8 cellular contexts compared by ENCODE assay signal in the genomic region with DNA sequence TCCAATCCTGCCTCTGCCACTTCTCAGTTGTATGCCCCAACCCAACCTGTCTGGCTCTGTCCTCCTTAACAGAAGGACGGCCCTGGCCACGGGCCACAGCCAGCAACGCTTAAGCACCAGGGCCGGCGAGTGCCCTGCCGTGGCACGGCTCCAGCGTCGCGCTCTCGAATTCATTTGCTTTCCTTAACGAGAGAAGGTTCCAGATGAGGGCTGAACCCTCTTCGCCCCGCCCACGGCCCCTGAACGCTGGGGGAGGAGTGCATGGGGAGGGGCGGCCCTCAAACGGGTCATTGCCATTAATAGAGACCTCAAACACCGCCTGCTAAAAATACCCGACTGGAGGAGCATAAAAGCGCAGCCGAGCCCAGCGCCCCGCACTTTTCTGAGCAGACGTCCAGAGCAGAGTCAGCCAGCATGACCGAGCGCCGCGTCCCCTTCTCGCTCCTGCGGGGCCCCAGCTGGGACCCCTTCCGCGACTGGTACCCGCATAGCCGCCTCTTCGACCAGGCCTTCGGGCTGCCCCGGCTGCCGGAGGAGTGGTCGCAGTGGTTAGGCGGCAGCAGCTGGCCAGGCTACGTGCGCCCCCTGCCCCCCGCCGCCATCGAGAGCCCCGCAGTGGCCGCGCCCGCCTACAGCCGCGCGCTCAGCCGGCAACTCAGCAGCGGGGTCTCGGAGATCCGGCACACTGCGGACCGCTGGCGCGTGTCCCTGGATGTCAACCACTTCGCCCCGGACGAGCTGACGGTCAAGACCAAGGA. TPM values are rescaled to one million over a fixed set of nuclear protein-coding genes. Genes with fewer than 3 reads are reported as not detected.
A peak's percentile ranks its signal among the peaks of the same experiment; 100 is the strongest.
DNase-seq lines count a peak whose midpoint lies in the region; ATAC-seq and TF ChIP-seq lines count a peak whose summit lies in the region.

HSPB1 (plus strand) TSS at position 375 of the 758 bp plus-strand sequence; CDS start at position 415, 40 bp downstream.

- H3K9me2 ChIP-seq in Loucy (replicated peaks; ENCODE audit: low read depth, low read length) (no peaks in the 10 kb centered on the region), neural cell (ENCODE audit: insufficient read depth, low read length) (no peaks in the 10 kb centered on the region)

- H2AFZ ChIP-seq in Loucy (ENCODE audit: low read length) = peak within 1 kb of the TSS; percentile 92
- H2AFZ ChIP-seq in neural cell (ENCODE audit: low read depth, low read length) = peak within 1 kb of the TSS; percentile 21

- H3K36me3 ChIP-seq in Caco-2 (ENCODE audit: control insufficient read depth, insufficient read depth, low read length) (no peaks in the 10 kb centered on the region), Loucy (ENCODE audit: insufficient read depth, low read length) (no peaks in the 10 kb centered on the region), neural cell (ENCODE audit: insufficient read depth, low read length) (no peaks in the 10 kb centered on the region), tibial nerve (peaks cover 0 to 12% (median 0%) of the 10 kb centered on the region in 3 donors)

- no peak for TF ChIP-seq CTCF in Caco-2 (IDR thresholded peaks at IDR 0.05; ENCODE audit: insufficient read depth in 1 of 2, low read depth in 1 of 2, low read length in 1 of 2, severe bottlenecking in 1 of 2, unreplicated experiment in 1 of 2)
- no peak for TF ChIP-seq CTCF in Loucy (conservative IDR thresholded peaks at IDR 0.05; ENCODE audit: low read length)
- TF ChIP-seq CTCF in neural cell (IDR thresholded peaks at IDR 0.05; ENCODE audit: poor library complexity, severe bottlenecking) = no peak
- TF ChIP-seq CTCF in tibial nerve (IDR thresholded peaks at IDR 0.05) = peak in 2 of 5 experiments; percentile 20 to 43

- peak; percentile 62 to 95 for TF ChIP-seq POLR2A in tibial nerve (IDR thresholded peaks at IDR 0.05)

- CTCF ChIA-PET in Caco-2 (lab: Charles Lee) = interaction anchor here (1.4 to 2.2 kb wide), 2 partner anchors 10 to 11 kb away, joined by 5 to 13 read pairs; no protein-coding TSS in a partner anchor
- CTCF ChIA-PET in activated naive CD4-positive, alpha-beta T cell treated with anti-CD3 and anti-CD28 coated beads for 36 hours (lab: Charles Lee) = interaction anchor here (0.7 to 4.7 kb wide), 5 partner anchors 9 to 15 kb away, joined by 3 to 21 read pairs (median 4); no protein-coding TSS in a partner anchor

- H3K9ac ChIP-seq in Loucy (ENCODE audit: low read depth, low read length, poor library complexity, severe bottlenecking) (peak within 1 kb of the TSS; percentile 86), neural cell (ENCODE audit: low read length) (peak within 1 kb of the TSS; percentile 32)

- POLR2A ChIA-PET in Caco-2 (lab: Charles Lee) = no interaction called here

- peak; percentile 12 for TF ChIP-seq RAD21 in neural cell (conservative IDR thresholded peaks at IDR 0.05)

- TF ChIP-seq EP300 in neural cell (conservative IDR thresholded peaks at IDR 0.05; ENCODE audit: poor library complexity, severe bottlenecking) (no peak), tibial nerve (IDR thresholded peaks at IDR 0.05) (peak; percentile 87 to 98)

- WGBS in tibial nerve, 2 donors = 0 to 1% methylated on average over 17 to 47 of the region's 65 CpGs

- peak within 1 kb of the TSS; percentile 77 for H3K27ac Mint-ChIP-seq in Caco-2 (ENCODE audit: unreplicated experiment)
- H3K27ac Mint-ChIP-seq in activated naive CD4-positive, alpha-beta T cell treated with anti-CD3 and anti-CD28 coated beads for 36 hours = peak within 1 kb of the TSS; percentile 86

- H3K4me2 ChIP-seq in Loucy (ENCODE audit: low read depth, low read length, poor library complexity, severe bottlenecking) = peak within 1 kb of the TSS; percentile 81
- H3K4me2 ChIP-seq in neural cell (ENCODE audit: low read length) = peak within 1 kb of the TSS; percentile 48

- H3K27me3 Mint-ChIP-seq in Caco-2 (ENCODE audit: insufficient read depth, unreplicated experiment) = no peaks in the 10 kb centered on the region
- peaks cover 6% of the 10 kb centered on the region for H3K27me3 Mint-ChIP-seq in activated naive CD4-positive, alpha-beta T cell treated with anti-CD3 and anti-CD28 coated beads for 36 hours (ENCODE audit: low read depth)

- H3K36me3 Mint-ChIP-seq in Caco-2 (ENCODE audit: insufficient read depth, unreplicated experiment) = peaks cover 7% of the 10 kb centered on the region
- no peaks in the 10 kb centered on the region for H3K36me3 Mint-ChIP-seq in activated naive CD4-positive, alpha-beta T cell treated with anti-CD3 and anti-CD28 coated beads for 36 hours (ENCODE audit: low read depth)

- TSS peak; percentile 90 for BruUV-seq in Caco-2 (replicated peaks; lab: Mats Ljungman, UMichigan)

- H3K27ac ChIP-seq in neural cell (ENCODE audit: low read length) (no peak within 1 kb of the TSS), tibial nerve (peak within 1 kb of the TSS; percentile 97 to 100 (median 98))

- H3K9me3 ChIP-seq in Caco-2 (no peaks in the 10 kb centered on the region), Loucy (ENCODE audit: insufficient read depth, low read depth, low read length) (no peaks in the 10 kb centered on the region), neural cell (ENCODE audit: low read length) (no peaks in the 10 kb centered on the region), tibial nerve (no peaks in the 10 kb centered on the region)

- no peaks in the 10 kb centered on the region for H3K9me3 Mint-ChIP-seq in Caco-2 (ENCODE audit: unreplicated experiment)
- no peaks in the 10 kb centered on the region for H3K9me3 Mint-ChIP-seq in activated naive CD4-positive, alpha-beta T cell treated with anti-CD3 and anti-CD28 coated beads for 36 hours

- H3K4me3 ChIP-seq in Caco-2 (ENCODE audit: low read depth, low read length) (peak within 1 kb of the TSS; percentile 77), Loucy (ENCODE audit: low read length, poor library complexity, severe bottlenecking) (peak within 1 kb of the TSS; percentile 75), neural cell (ENCODE audit: low read length) (peak within 1 kb of the TSS; percentile 66), tibial nerve (peak within 1 kb of the TSS; percentile 67 to 94 (median 74))

- H3F3A ChIP-seq in Loucy (ENCODE audit: low read depth) (no peaks in the 10 kb centered on the region), neural cell (ENCODE audit: insufficient read depth, low read length, poor library complexity, severe bottlenecking) (no peaks in the 10 kb centered on the region)

- peak within 1 kb of the TSS; percentile 91 for H3K4me3 Mint-ChIP-seq in Caco-2 (ENCODE audit: unreplicated experiment)
- peak within 1 kb of the TSS; percentile 87 for H3K4me3 Mint-ChIP-seq in activated naive CD4-positive, alpha-beta T cell treated with anti-CD3 and anti-CD28 coated beads for 36 hours

- H3K27me3 ChIP-seq in Caco-2 (replicated peaks; ENCODE audit: control insufficient read depth, insufficient read depth, low read length) (no peaks in the 10 kb centered on the region), Loucy (ENCODE audit: insufficient read depth, low read length, poor library complexity, severe bottlenecking) (no peaks in the 10 kb centered on the region), neural cell (ENCODE audit: insufficient read depth, low read depth, low read length) (peaks cover 18% of the 10 kb centered on the region), tibial nerve (no peaks in the 10 kb centered on the region)

- DNase-seq in Caco-2 (peak; percentile 82 to 86), SIG-M5 treated with dmso at 0.1 percent for 504 hours (lab: John Stamatoyannopoulos, UW; ENCODE audit: unreplicated experiment) (peak; percentile 90), foreskin melanocyte (peak; percentile 83), tibial nerve (ENCODE audit: low spot score in 2 of 2) (peak; percentile 86 to 87)
- peak; percentile 64 for DNase-seq in activated naive CD4-positive, alpha-beta T cell treated with anti-CD3 and anti-CD28 coated beads for 36 hours

- intact Hi-C loops in Caco-2 (cut with micrococcal nuclease; ENCODE audit: unreplicated experiment) = loop anchor here (1.0 kb wide), 2 partner anchors 11 to 12 kb away; no protein-coding TSS in a partner anchor
- intact Hi-C loops in activated naive CD4-positive, alpha-beta T cell treated with anti-CD3 and anti-CD28 coated beads for 36 hours (cut with micrococcal nuclease) = loop anchor here (1.0 kb wide), 3 partner anchors 11 to 16 kb away; no protein-coding TSS in a partner anchor

- H4K20me1 ChIP-seq in Loucy (ENCODE audit: insufficient read depth, low read length, poor library complexity, severe bottlenecking) (no peaks in the 10 kb centered on the region), neural cell (ENCODE audit: insufficient read depth) (no peaks in the 10 kb centered on the region)

- H3K79me2 ChIP-seq in Loucy (ENCODE audit: insufficient read depth, low read length) (peaks cover 15% of the 10 kb centered on the region; the same call in 1 of the 2 replicates), neural cell (replicated peaks; ENCODE audit: insufficient read depth, low read length) (no peaks in the 10 kb centered on the region)

- peaks cover 19% of the 10 kb centered on the region for H3K4me1 ChIP-seq in Caco-2
- peaks cover 15% of the 10 kb centered on the region for H3K4me1 ChIP-seq in Loucy (ENCODE audit: insufficient read depth, low read length, poor library complexity, severe bottlenecking)
- peaks cover 0 to 41% (median 16%) of the 10 kb centered on the region in 4 donors for H3K4me1 ChIP-seq in tibial nerve

- peak; percentile 48 for ATAC-seq in GM21526 (IDR thresholded peaks at IDR 0.05; ENCODE audit: low FRiP score, unreplicated experiment)

- peaks cover 6% of the 10 kb centered on the region for H3K4me1 Mint-ChIP-seq in Caco-2 (ENCODE audit: low read depth, unreplicated experiment)
- H3K4me1 Mint-ChIP-seq in activated naive CD4-positive, alpha-beta T cell treated with anti-CD3 and anti-CD28 coated beads for 36 hours (ENCODE audit: low read depth) = peaks cover 16% of the 10 kb centered on the region

RNA-seq across cellular contexts. Expression of gene HSPB1, which starts in this region (rescaled TPM):
- total RNA-seq in Caco-2 (2022) (82.1 and 89.1 TPM in 2 replicates), tibial nerve (100 to 1,000 TPM; 272 to 385 (median 324) TPM)
- 100 to 1,000 TPM; 106 to 115 TPM for total RNA-seq in activated naive CD4-positive, alpha-beta T cell treated with anti-CD3 and anti-CD28 coated beads for 36 hours
- 1.4 and 1.8 TPM in 2 replicates for polyA plus RNA-seq in neural cell
- polyA minus RNA-seq in neural cell = 0.69 TPM in 1 of 2 replicates, not detected in the other
